Comparison of ENCODE assay signal across 1 cellular context in the genomic region with DNA sequence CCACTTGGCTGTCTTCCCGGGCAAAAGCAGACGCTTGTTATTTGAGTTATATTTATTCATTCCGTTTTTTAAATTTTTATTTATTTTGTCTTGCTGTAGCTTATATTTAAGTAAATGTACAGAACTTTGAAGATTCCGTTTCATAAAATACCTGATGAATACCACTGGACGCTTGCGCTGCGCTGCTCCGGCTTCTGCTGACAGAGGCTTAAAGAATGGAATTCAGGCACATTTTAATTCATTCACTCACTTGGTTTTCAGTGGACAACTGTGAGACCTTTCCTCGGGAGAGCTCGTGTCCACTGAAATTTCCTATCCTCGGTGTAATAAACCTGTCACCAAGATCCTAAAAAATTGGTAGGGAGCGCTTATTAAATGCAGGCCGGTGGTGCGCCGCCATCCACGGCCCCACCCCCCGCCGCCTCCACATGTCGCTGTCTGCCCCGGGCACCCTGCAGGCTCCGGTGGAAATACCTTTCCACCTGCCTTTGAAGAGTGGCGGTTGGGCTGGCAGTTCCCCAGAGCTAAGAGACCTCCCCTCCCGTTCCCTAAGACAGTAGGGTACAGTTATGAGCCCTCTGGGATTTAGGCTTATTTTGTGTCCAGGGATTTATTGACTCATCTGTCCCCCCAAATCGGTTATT.
TF ChIP-seq lines count a peak whose summit lies in the region.

No MANE protein-coding gene starts in this region.

TF ChIP-seq in GM23338, 12 proteins besides CTCF, POLR2A, EP300 and RAD21:
- TF ChIP-seq NANOG (IDR thresholded peaks at IDR 0.05; ENCODE audit: borderline replicate concordance) (0 out of 2 replicates have a peak, but pooled peaks have one; percentile 23), EZH2phosphoT487 (IDR thresholded peaks at IDR 0.05; ENCODE audit: unreplicated experiment) (no peak), POLR2AphosphoS5 (IDR thresholded peaks at IDR 0.05; ENCODE audit: low read depth) (peak; percentile 50; the same call in 1 of the 2 replicates)
